8 cellular contexts compared by ENCODE assay signal in genomic region chr19:48362716-48363499, GRCh38.
DNase-seq lines count a peak whose midpoint lies in the region; ATAC-seq and TF ChIP-seq lines count a peak whose summit lies in the region.

No MANE protein-coding gene starts in this region.

- ATAC-seq in HG03342 (IDR thresholded peaks at IDR 0.05; ENCODE audit: unreplicated experiment), result peak; percentile 57

- peak; percentile 91 for DNase-seq in AG08396 (ENCODE audit: low spot score)
- DNase-seq in NCI-H446 (lab: John Stamatoyannopoulos, UW), result peak; percentile 92 to 98
- peak; percentile 83 for DNase-seq in activated CD4-positive, alpha-beta T cell treated with anti-CD3 and anti-CD28 coated beads for 1 hour
- peak; percentile 89 to 93 for DNase-seq in cerebellar nuclear complex (lab: John Stamatoyannopoulos, UW)
- DNase-seq in islet precursor cell, result peak; percentile 99
- peak; percentile 86 for DNase-seq in stimulated activated CD4-positive, alpha-beta T cell treated with anti-CD3 and anti-CD28 coated beads, Interleukin-12 subunit alpha, Interleukin-12 subunit beta, amount 100 ng/mL, for 4 hours

- in situ Hi-C loops in GM18951 (cut with MboI; ENCODE audit: low sequenced_read_pairs, unreplicated experiment), result no loop called here

- peak; percentile 32 for TF ChIP-seq POLR2A in GM18951 (IDR thresholded peaks at IDR 0.05; ENCODE audit: extremely low read depth, insufficient read depth, insufficient read length)

Comparison
In these comparisons a context has a peak if more than half of its experiments do, and no peak if none do; other contexts are left out.
1. Peak in every context shown above with its lines: DNase-seq and ATAC-seq.